In genomic region chr9:94166237-94167054, GRCh38 we compare ENCODE assay signal across 1 cellular context.
A peak's percentile ranks its signal among the peaks of the same experiment; 100 is the strongest.
TF ChIP-seq lines count a peak whose summit lies in the region.

No MANE protein-coding gene starts in this region.

TF ChIP-seq in HepG2, 621 proteins besides CTCF, POLR2A, EP300 and RAD21 (continued from another document and continues in another):
- TF ChIP-seq PCBP1 (IDR thresholded peaks at IDR 0.05; ENCODE audit: borderline replicate concordance, low read depth, low read length) = peak; percentile 97
- no peak for TF ChIP-seq ZC3H4 (CRISPR knock-in tag; IDR thresholded peaks at IDR 0.05; ENCODE audit: borderline replicate concordance)
- no peak for TF ChIP-seq CCAR2 (optimal IDR thresholded peaks at IDR 0.05; ENCODE audit: low read depth, low read length)
- 0 out of 2 replicates have a peak, but pooled peaks have one; percentile 57 for TF ChIP-seq ZFP82 (CRISPR knock-in tag; IDR thresholded peaks at IDR 0.05; ENCODE audit: borderline replicate concordance)
- TF ChIP-seq NCOA5 (CRISPR knock-in tag; IDR thresholded peaks at IDR 0.05) = no peak
- peak; percentile 80; the same call in 1 of the 2 replicates for TF ChIP-seq AKAP8 (CRISPR knock-in tag; IDR thresholded peaks at IDR 0.05)
- TF ChIP-seq NRL (CRISPR knock-in tag; IDR thresholded peaks at IDR 0.05; ENCODE audit: borderline replicate concordance) = no peak
- no peak for TF ChIP-seq ZIK1 (CRISPR knock-in tag; IDR thresholded peaks at IDR 0.05; ENCODE audit: borderline replicate concordance, low read depth)
- 0 out of 2 replicates have a peak, but pooled peaks have one; percentile 37 for TF ChIP-seq NFAT5 (CRISPR knock-in tag; IDR thresholded peaks at IDR 0.05)
- no peak for TF ChIP-seq ZBED4 (CRISPR knock-in tag; IDR thresholded peaks at IDR 0.05; ENCODE audit: borderline replicate concordance)
- no peak for TF ChIP-seq ZFYVE20 (CRISPR knock-in tag; IDR thresholded peaks at IDR 0.05; ENCODE audit: borderline replicate concordance, low read depth)
- no peak for TF ChIP-seq ZNF703 (CRISPR knock-in tag; IDR thresholded peaks at IDR 0.05; ENCODE audit: borderline replicate concordance)
- no peak for TF ChIP-seq ZNF83 (CRISPR knock-in tag; IDR thresholded peaks at IDR 0.05; ENCODE audit: borderline replicate concordance)
- no peak for TF ChIP-seq ZSCAN21 (CRISPR knock-in tag; IDR thresholded peaks at IDR 0.05; ENCODE audit: borderline replicate concordance)
- no peak for TF ChIP-seq ZNF180 (CRISPR knock-in tag; IDR thresholded peaks at IDR 0.05; ENCODE audit: borderline replicate concordance, low read depth)
- TF ChIP-seq ZNF558 (CRISPR knock-in tag; IDR thresholded peaks at IDR 0.05; ENCODE audit: borderline replicate concordance) = peak; percentile 62; the same call in 1 of the 2 replicates
- TF ChIP-seq ZNF775 (CRISPR knock-in tag; IDR thresholded peaks at IDR 0.05; ENCODE audit: borderline replicate concordance) = no peak
- TF ChIP-seq ZUFSP (CRISPR knock-in tag; IDR thresholded peaks at IDR 0.05; ENCODE audit: borderline replicate concordance) = no peak
- TF ChIP-seq YY1 (IDR thresholded peaks at IDR 0.05; ENCODE audit: insufficient read depth, insufficient replicate concordance, low read depth, low read length) = peak; percentile 79
- no peak for TF ChIP-seq TFE3 (CRISPR knock-in tag; IDR thresholded peaks at IDR 0.05)
- no peak for TF ChIP-seq ZNF704 (CRISPR knock-in tag; IDR thresholded peaks at IDR 0.05; ENCODE audit: borderline replicate concordance)
- TF ChIP-seq GPBP1L1 (CRISPR knock-in tag; IDR thresholded peaks at IDR 0.05) = no peak
- 0 out of 2 replicates have a peak, but pooled peaks have one; percentile 34 for TF ChIP-seq ZNF713 (CRISPR knock-in tag; IDR thresholded peaks at IDR 0.05)
- peak; percentile 57; the same call in 1 of the 2 replicates for TF ChIP-seq HDAC2 (CRISPR knock-in tag; IDR thresholded peaks at IDR 0.05)
- no peak for TF ChIP-seq ZNF7 (CRISPR knock-in tag; IDR thresholded peaks at IDR 0.05)
- peak; percentile 68 for TF ChIP-seq ZSCAN31 (CRISPR knock-in tag; IDR thresholded peaks at IDR 0.05; ENCODE audit: low read depth)
- no peak for TF ChIP-seq ZNF552 (CRISPR knock-in tag; IDR thresholded peaks at IDR 0.05; ENCODE audit: borderline replicate concordance)
- TF ChIP-seq TP53 (CRISPR knock-in tag; conservative IDR thresholded peaks at IDR 0.05) = no peak
- TF ChIP-seq ZFP41 (CRISPR knock-in tag; IDR thresholded peaks at IDR 0.05; ENCODE audit: borderline replicate concordance) = no peak
- no peak for TF ChIP-seq NCOA2 (CRISPR knock-in tag; IDR thresholded peaks at IDR 0.05)
- no peak for TF ChIP-seq XBP1 (CRISPR knock-in tag; IDR thresholded peaks at IDR 0.05)
- TF ChIP-seq HNRNPUL1 (IDR thresholded peaks at IDR 0.05; ENCODE audit: low read depth, low read length) = 0 out of 2 replicates have a peak, but pooled peaks have one; percentile 45
- no peak for TF ChIP-seq FOXP1 (IDR thresholded peaks at IDR 0.05)
- no peak for TF ChIP-seq FOXP1 (CRISPR knock-in tag; IDR thresholded peaks at IDR 0.05)
- no peak for TF ChIP-seq HMG20B (CRISPR knock-in tag; conservative IDR thresholded peaks at IDR 0.05)
- no peak for TF ChIP-seq KLF13 (CRISPR knock-in tag; IDR thresholded peaks at IDR 0.05)
- TF ChIP-seq POGK (CRISPR knock-in tag; conservative IDR thresholded peaks at IDR 0.05) = no peak; the same call in 1 of the 2 replicates
- no peak for TF ChIP-seq ZBTB8A (CRISPR knock-in tag; IDR thresholded peaks at IDR 0.05; ENCODE audit: borderline replicate concordance, low read depth)
- TF ChIP-seq SIN3B (IDR thresholded peaks at IDR 0.05; ENCODE audit: low read length) = 0 out of 2 replicates have a peak, but pooled peaks have one; percentile 0
- no peak for TF ChIP-seq ZNF672 (CRISPR knock-in tag; IDR thresholded peaks at IDR 0.05)
- TF ChIP-seq FLYWCH1 (CRISPR knock-in tag; IDR thresholded peaks at IDR 0.05) = peak; percentile 38; the same call in 1 of the 2 replicates
- 0 out of 2 replicates have a peak, but pooled peaks have one; percentile 75 for TF ChIP-seq ARID2 (CRISPR knock-in tag; IDR thresholded peaks at IDR 0.05; ENCODE audit: borderline replicate concordance)
- TF ChIP-seq ZNF607 (CRISPR knock-in tag; IDR thresholded peaks at IDR 0.05; ENCODE audit: borderline replicate concordance) = no peak; the same call in 1 of the 2 replicates
- TF ChIP-seq MEIS1 (CRISPR knock-in tag; IDR thresholded peaks at IDR 0.05; ENCODE audit: borderline replicate concordance) = no peak; the same call in 1 of the 2 replicates
- no peak for TF ChIP-seq ZNF354B (CRISPR knock-in tag; IDR thresholded peaks at IDR 0.05)
- TF ChIP-seq ZNF251 (CRISPR knock-in tag; IDR thresholded peaks at IDR 0.05) = no peak
- no peak for TF ChIP-seq LCORL (IDR thresholded peaks at IDR 0.05)
- peak; percentile 11; the same call in 1 of the 2 replicates for TF ChIP-seq LCORL (CRISPR knock-in tag; IDR thresholded peaks at IDR 0.05)
- TF ChIP-seq ELF3 (CRISPR knock-in tag; IDR thresholded peaks at IDR 0.05) = no peak; the same call in 1 of the 2 replicates
- no peak; the same call in 1 of the 2 replicates for TF ChIP-seq ZNF773 (CRISPR knock-in tag; IDR thresholded peaks at IDR 0.05; ENCODE audit: borderline replicate concordance)
- no peak for TF ChIP-seq ZNF557 (CRISPR knock-in tag; IDR thresholded peaks at IDR 0.05)
